8 cellular contexts compared by ENCODE assay signal in genomic region chr1:1059494-1060280, GRCh38. TPM values are rescaled to one million over a fixed set of nuclear protein-coding genes. Genes with fewer than 3 reads are reported as not detected.
DNase-seq lines count a peak whose midpoint lies in the region; ATAC-seq and TF ChIP-seq lines count a peak whose summit lies in the region.

No MANE protein-coding gene starts in this region.

- H3K9me3 ChIP-seq in gastroesophageal sphincter (no peaks in the 10 kb centered on the region), suprapubic skin (no peaks in the 10 kb centered on the region)

- TF ChIP-seq CTCF in RWPE1 (conservative IDR thresholded peaks at IDR 0.05; ENCODE audit: low read depth) (peak; percentile 33; the same call in 1 of the 2 replicates), gastroesophageal sphincter (IDR thresholded peaks at IDR 0.05) (no peak), suprapubic skin (IDR thresholded peaks at IDR 0.05) (no peak)

- no peak for TF ChIP-seq POLR2A in gastroesophageal sphincter (IDR thresholded peaks at IDR 0.05)
- no peak for TF ChIP-seq POLR2A in suprapubic skin (IDR thresholded peaks at IDR 0.05)

- POLR2A ChIA-PET in RWPE1 (lab: Yijun Ruan, JAX; ENCODE audit: low non-redundant PET) = no interaction called here

- H3K4me1 ChIP-seq in gastroesophageal sphincter (peaks cover 0 to 46% (median 15%) of the 10 kb centered on the region in 3 donors), suprapubic skin (peaks cover 48% of the 10 kb centered on the region)

- 19 to 36% methylated on average over 6 to 7 of the region's 69 CpGs for WGBS in gastroesophageal sphincter (ENCODE audit: low coverage in 1 of 2), 2 donors
- 4% methylated on average over 52 of the region's 69 CpGs for WGBS in suprapubic skin

- DNase-seq in D341Med (ENCODE audit: low spot score) (peak; percentile 98), HUDEP-2 (lab: John Stamatoyannopoulos, UW; ENCODE audit: unreplicated experiment in 76 of 76) (peak in 69 of 76 experiments; percentile 28 to 87 (median 74)), RWPE1 (ENCODE audit: low spot score) (peak; percentile 86), activated gamma-delta T cell (lab: John Stamatoyannopoulos, UW) (peak; percentile 80), occipital lobe (lab: John Stamatoyannopoulos, UW) (peak; percentile 52), suprapubic skin (ENCODE audit: low spot score in 2 of 2) (peak in 1 of 2 donors; percentile 91)

- TF ChIP-seq EP300 in gastroesophageal sphincter (IDR thresholded peaks at IDR 0.05) = no peak
- no peak for TF ChIP-seq EP300 in suprapubic skin (IDR thresholded peaks at IDR 0.05)

- ATAC-seq in GM21360 (IDR thresholded peaks at IDR 0.05; ENCODE audit: unreplicated experiment) (peak; percentile 56), gastroesophageal sphincter (peak; percentile 89)

- H3K27me3 ChIP-seq in gastroesophageal sphincter (peaks cover 89% of the 10 kb centered on the region), suprapubic skin (peaks cover 83% of the 10 kb centered on the region)

- peak overlapping the region; percentile 36 to 59 for H3K4me3 ChIP-seq in gastroesophageal sphincter
- H3K4me3 ChIP-seq in suprapubic skin = peak overlapping the region; percentile 57

- H3K27ac ChIP-seq in RWPE1 (peak overlapping the region; percentile 25), gastroesophageal sphincter (no peak overlapping the region), suprapubic skin (no peak overlapping the region)

- CTCF ChIA-PET in RWPE1 (lab: Yijun Ruan, JAX) = interaction anchor here (0.6 to 1.3 kb wide), 7 partner anchors 19 to 155 kb away, joined by 3 to 6 read pairs (median 3); no protein-coding TSS in a partner anchor

- H3K36me3 ChIP-seq in gastroesophageal sphincter (peaks cover 0 to 9% of the 10 kb centered on the region in 2 donors), suprapubic skin (peaks cover 8% of the 10 kb centered on the region)

RNA-seq across cellular contexts. Expression of gene RNF223, which starts 14.4 kb away (rescaled TPM):
- total RNA-seq in gastroesophageal sphincter (1 to 10 TPM in 1 of 4 donors, not detected in 3; 1.1 TPM), occipital lobe (not detected), suprapubic skin (1 to 10 TPM; 1.8 to 4.9 (median 4.8) TPM)

RNA-seq across cellular contexts. Expression of gene AGRN, which starts 39.8 kb away (rescaled TPM):
- total RNA-seq in gastroesophageal sphincter (10 to 100 TPM; 18.0 to 33.6 (median 23.5) TPM), occipital lobe (71.9 TPM), suprapubic skin (10 to 100 TPM; 50.6 to 84.8 (median 71.1) TPM)

RNA-seq across cellular contexts. Expression of gene ISG15, which starts 46.4 kb away (rescaled TPM):
- total RNA-seq in gastroesophageal sphincter (10 to 100 TPM; 26.9 to 56.2 (median 45.9) TPM), occipital lobe (15.0 TPM), suprapubic skin (10 to 100 TPM in 1 of 4 donors, 1 to 10 TPM in 3; 5.4 to 10.1 (median 7.9) TPM)

RNA-seq across cellular contexts. Expression of gene C1orf159, which starts 56.2 kb away (rescaled TPM):
- 10 to 100 TPM in 2 of 4 donors, 1 to 10 TPM in 2; 6.3 to 15.3 (median 9.9) TPM for total RNA-seq in gastroesophageal sphincter
- 5.5 TPM for total RNA-seq in occipital lobe
- total RNA-seq in suprapubic skin = 10 to 100 TPM; 12.8 to 48.4 (median 19.7) TPM

RNA-seq across cellular contexts. Expression of gene HES4, which starts 59.8 kb away (rescaled TPM):
- total RNA-seq in gastroesophageal sphincter (10 to 100 TPM; 33.6 to 77.6 (median 48.4) TPM), occipital lobe (15.1 TPM), suprapubic skin (10 to 100 TPM; 12.7 to 34.8 (median 31.6) TPM)
